Comparison of ENCODE assay signal across 15 cellular contexts in genomic region chr1:56061824-56062223, GRCh38.
A peak's percentile ranks its signal among the peaks of the same experiment; 100 is the strongest.
DNase-seq lines count a peak whose midpoint lies in the region; ATAC-seq and TF ChIP-seq lines count a peak whose summit lies in the region.
"Had no signal": no experiment of that assay in that cellular context is flagged by ENCODE, and none has a peak within 500 bp of the region (broad histone marks: within the 10 kb centered on the region; RNA-seq: fewer than 3 reads in every experiment).

No MANE protein-coding gene starts in this region.

- H3K4me1 ChIP-seq in esophagus squamous epithelium (peaks cover under 1 to 51% (median 9%) of the 10 kb centered on the region in 3 donors), uterus (no peaks in the 10 kb centered on the region)

- DNase-seq in DMS53 treated with DMSO at 0.1 percent for 48 hours (lab: John Stamatoyannopoulos, UW; ENCODE audit: unreplicated experiment) (peak; percentile 96), NCI-H2029 (lab: John Stamatoyannopoulos, UW) (peak; percentile 84), esophagus squamous epithelium (lab: John Stamatoyannopoulos, UW) (no peak), HuH-7 (ENCODE audit: low spot score) (no peak), natural killer cell (no peak), uterus (no peak)
- DNase-seq: activated T-cell treated with anti-CD3 and anti-CD28 coated beads, Interleukin-2, amount 50 U/mL, for 72 hours; EL; GOT3; NCI-H345 had no signal

- no peak overlapping the region for H3K27ac Mint-ChIP-seq in natural killer cell
- H3K27ac Mint-ChIP-seq: activated T-cell treated with anti-CD3 and anti-CD28 coated beads, Interleukin-2, amount 50 U/mL, for 72 hours; WTC11 had no signal

- H3K9me3 ChIP-seq in esophagus squamous epithelium (no peaks in the 10 kb centered on the region), uterus (no peaks in the 10 kb centered on the region)
- H3K9me3 ChIP-seq: ascending aorta had no signal

- H3K4me3 Mint-ChIP-seq in natural killer cell, result no peak overlapping the region
- H3K4me3 Mint-ChIP-seq: activated T-cell treated with anti-CD3 and anti-CD28 coated beads, Interleukin-2, amount 50 U/mL, for 72 hours; WTC11 had no signal

- H3K4me3 ChIP-seq in esophagus squamous epithelium (no peak overlapping the region), uterus (no peak overlapping the region)
- H3K4me3 ChIP-seq: ascending aorta had no signal

- peaks cover 2 to 7% of the 10 kb centered on the region in 2 donors for H3K9me3 Mint-ChIP-seq in natural killer cell
- H3K9me3 Mint-ChIP-seq: activated T-cell treated with anti-CD3 and anti-CD28 coated beads, Interleukin-2, amount 50 U/mL, for 72 hours; WTC11 had no signal

- H3K4me1 Mint-ChIP-seq in natural killer cell, result no peaks in the 10 kb centered on the region

- no peaks in the 10 kb centered on the region for H3K36me3 ChIP-seq in esophagus squamous epithelium
- no peaks in the 10 kb centered on the region for H3K36me3 ChIP-seq in uterus
- H3K36me3 ChIP-seq: ascending aorta had no signal

- H3K27me3 Mint-ChIP-seq in natural killer cell (ENCODE audit: low read depth in 2 of 2), result peaks cover 0 to 6% of the 10 kb centered on the region in 2 donors

- intact Hi-C loops in esophagus squamous epithelium (cut with DNase I) (no loop called here), natural killer cell (cut with micrococcal nuclease) (no loop called here), uterus (cut with DNase I; ENCODE audit: low total_unique reads) (no loop called here)

- H3K27ac ChIP-seq in esophagus squamous epithelium (peak overlapping the region in 3 of 4 donors; percentile 31 to 73 (median 61)), uterus (no peak overlapping the region)
- H3K27ac ChIP-seq: ascending aorta had no signal

- TF ChIP-seq CTCF in esophagus squamous epithelium (IDR thresholded peaks at IDR 0.05), result no peak
- no peak for TF ChIP-seq CTCF in natural killer cell (IDR thresholded peaks at IDR 0.05)
- TF ChIP-seq CTCF in uterus (IDR thresholded peaks at IDR 0.05), result no peak

- H3K27me3 ChIP-seq in esophagus squamous epithelium (no peaks in the 10 kb centered on the region), uterus (no peaks in the 10 kb centered on the region)
- H3K27me3 ChIP-seq: ascending aorta had no signal

- H3K36me3 Mint-ChIP-seq in natural killer cell, result no peaks in the 10 kb centered on the region
- H3K36me3 Mint-ChIP-seq: WTC11 had no signal

- TF ChIP-seq POLR2A in esophagus squamous epithelium (IDR thresholded peaks at IDR 0.05) (no peak), uterus (IDR thresholded peaks at IDR 0.05) (no peak)

- ATAC-seq in HG02610 (IDR thresholded peaks at IDR 0.05; ENCODE audit: unreplicated experiment), result peak; percentile 68
- no peak for ATAC-seq in HG02885 (IDR thresholded peaks at IDR 0.05; ENCODE audit: poor library complexity, unreplicated experiment)
- no peak for ATAC-seq in natural killer cell
- ATAC-seq: activated T-cell treated with anti-CD3 and anti-CD28 coated beads, Interleukin-2, amount 50 U/mL, for 72 hours; left lobe of liver; WTC11 had no signal

Comparison
In these comparisons a context has a peak if more than half of its experiments do, and no peak if none do; other contexts are left out.
1. DNase-seq: peak in DMS53 treated with DMSO at 0.1 percent for 48 hours (single experiment) and NCI-H2029 (single experiment); none in esophagus squamous epithelium (single experiment), HuH-7 (single experiment), natural killer cell (single experiment) and uterus (0 of 2).
2. H3K27ac ChIP-seq: peak in esophagus squamous epithelium (3 of 4); none in uterus (0 of 2).